8 cellular contexts compared by ENCODE assay signal in the genomic region with DNA sequence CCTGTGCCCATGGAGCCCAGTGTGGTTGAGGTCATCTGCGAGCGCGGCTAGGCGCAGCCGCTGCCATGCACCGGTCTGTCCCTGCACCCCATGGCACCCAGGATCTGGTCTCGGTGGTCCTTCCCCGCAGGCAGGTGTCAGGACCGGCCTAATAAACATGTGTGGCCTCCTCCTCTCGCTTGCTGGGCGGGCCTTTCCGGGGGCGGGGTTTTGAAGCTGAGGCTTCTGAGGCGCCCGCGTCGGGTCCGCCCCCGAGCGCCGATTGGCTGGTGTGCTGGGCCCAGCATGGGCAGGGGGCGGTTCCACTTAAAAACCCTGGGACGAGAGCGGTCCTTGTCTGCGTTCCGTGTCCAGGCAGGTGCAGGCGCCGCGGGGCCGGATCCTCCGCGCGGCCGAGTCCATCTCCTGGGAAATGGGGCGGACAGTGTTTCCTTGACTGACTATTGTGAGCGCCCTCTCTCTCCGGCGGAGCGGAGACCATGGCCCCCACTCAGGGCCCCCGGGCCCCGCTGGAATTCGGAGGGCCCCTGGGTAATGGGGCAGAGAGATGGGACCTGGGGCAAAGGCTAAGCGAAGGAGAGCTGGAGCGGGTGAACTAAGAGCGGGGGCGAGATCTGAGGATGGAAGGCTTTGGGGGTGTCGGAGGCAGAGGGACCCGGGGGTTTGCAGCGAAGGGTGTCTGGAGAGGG. TPM values are rescaled to one million over a fixed set of nuclear protein-coding genes. Genes with fewer than 3 reads are reported as not detected.
DNase-seq lines count a peak whose midpoint lies in the region; ATAC-seq, FAIRE-seq and TF ChIP-seq lines count a peak whose summit lies in the region.

A gene (plus strand): TSS at position 336 of the 689 bp plus-strand sequence. CDS start 144 bp downstream, at position 480.

- peaks cover 47% of the 10 kb centered on the region for H3K4me1 Mint-ChIP-seq in activated CD8-positive, alpha-beta memory T cell treated with anti-CD3 and anti-CD28 coated beads, Interleukin-2, amount 10 ng/mL, durations not matched to agents 7 days and 5 days

- TF ChIP-seq POLR2A in H1 (IDR thresholded peaks at IDR 0.05; ENCODE audit: control extremely low read depth in 1 of 2, low read depth in 2 of 2, low read length in 2 of 2), result peak in 1 of 2 experiments; percentile 91; a peak in 2 of 3 replicates

- H3K79me2 ChIP-seq in H1 (ENCODE audit: control insufficient read depth in 1 of 2, insufficient read depth in 2 of 2, low read length in 2 of 2), result peaks cover 0 to 6% of the 10 kb centered on the region in 2 experiments; a peak in 1 of 4 replicates

- H3K14ac ChIP-seq in H1 (ENCODE audit: insufficient read length), result no peak within 1 kb of the TSS
- peak within 1 kb of the TSS in 1 of 2 experiments; percentile 64 for H3K14ac ChIP-seq in mesenchymal stem cell (ENCODE audit: low read length in 2 of 2)

- H4K20me1 ChIP-seq in BLaER1, result peaks cover 34% of the 10 kb centered on the region
- H4K20me1 ChIP-seq in H1 (replicated peaks in 1 of 2; ENCODE audit: control insufficient read depth in 1 of 2, insufficient read depth in 2 of 2, low read length in 2 of 2), result peaks cover 0 to 23% of the 10 kb centered on the region in 2 experiments

- 0 out of 2 replicates have a peak within 1 kb of the TSS, but pooled peaks have one; percentile 93 for H2BK20ac ChIP-seq in H1 (ENCODE audit: low read length)

- H2AK5ac ChIP-seq in H1 (ENCODE audit: low read depth, low read length) (peak within 1 kb of the TSS; percentile 45; the same call in 1 of the 2 replicates), mesenchymal stem cell (ENCODE audit: low read length, severe bottlenecking) (peak within 1 kb of the TSS; percentile 27)

- peak within 1 kb of the TSS; percentile 100 for H3K4me2 ChIP-seq in BLaER1
- peak within 1 kb of the TSS; percentile 71 to 95 for H3K4me2 ChIP-seq in H1 (ENCODE audit: insufficient read depth in 1 of 2, low read depth in 2 of 2, low read length in 2 of 2)
- peak within 1 kb of the TSS; percentile 92 for H3K4me2 ChIP-seq in mesenchymal stem cell (ENCODE audit: low read length, poor library complexity, severe bottlenecking)

- H3K4ac ChIP-seq in H1 (replicated peaks; ENCODE audit: insufficient read length, low read depth, low read length) (no peak within 1 kb of the TSS), mesenchymal stem cell (ENCODE audit: low read depth in 1 of 2, low read length in 2 of 2) (peak within 1 kb of the TSS in 1 of 2 experiments; percentile 76)

- H2BK5ac ChIP-seq in H1 (ENCODE audit: low read depth, low read length), result peak within 1 kb of the TSS; percentile 88; the same call in 1 of the 2 replicates
- H2BK5ac ChIP-seq in mesenchymal stem cell (ENCODE audit: low read depth, low read length, poor library complexity, severe bottlenecking), result peak within 1 kb of the TSS; percentile 48

- H3K23ac ChIP-seq in H1 (ENCODE audit: insufficient read length) (no peak within 1 kb of the TSS), mesenchymal stem cell (ENCODE audit: low read length in 2 of 2) (no peak within 1 kb of the TSS)

- no peak within 1 kb of the TSS; the same call in 1 of the 2 replicates for H2BK15ac ChIP-seq in H1 (ENCODE audit: low read length)
- no peak within 1 kb of the TSS for H2BK15ac ChIP-seq in mesenchymal stem cell (ENCODE audit: low read depth, poor library complexity, severe bottlenecking)

- DNase-seq in HT-29 (ENCODE audit: low spot score), result peak; percentile 98
- peak; percentile 89 for DNase-seq in NOMO-1 treated with DMSO at 0.1 percent for 48 hours (lab: John Stamatoyannopoulos, UW; ENCODE audit: unreplicated experiment)
- DNase-seq in activated CD8-positive, alpha-beta memory T cell treated with anti-CD3 and anti-CD28 coated beads, Interleukin-2, amount 10 ng/mL, durations not matched to agents 7 days and 5 days, result peak; percentile 97
- DNase-seq in H1 (ENCODE audit: low read depth in 1 of 2, low spot score in 2 of 2), result peak; percentile 85 to 95
- DNase-seq in mesenchymal stem cell, result peak; percentile 94
- DNase-seq in stimulated activated CD8-positive, alpha-beta memory T cell treated with anti-CD3 and anti-CD28 coated beads, Interleukin-12 subunit alpha, Interleukin-12 subunit beta, amount 100 ng/mL, for 24 hours (ENCODE audit: extremely low read depth), result peak; percentile 83

- peak within 1 kb of the TSS; percentile 71 for H3K18ac ChIP-seq in H1 (ENCODE audit: extremely low read depth, low read length)
- H3K18ac ChIP-seq in mesenchymal stem cell (ENCODE audit: low read depth in 1 of 2, low read length in 2 of 2), result peak within 1 kb of the TSS; percentile 9 to 81

- H4K91ac ChIP-seq in H1 (replicated peaks; ENCODE audit: insufficient read length, low read length) (peak within 1 kb of the TSS; percentile 72), mesenchymal stem cell (ENCODE audit: low read length) (peak within 1 kb of the TSS; percentile 56)

- no peak for TF ChIP-seq EP300 in H1 (IDR thresholded peaks at IDR 0.05; ENCODE audit: borderline replicate concordance in 1 of 2, low read depth in 2 of 2, low read length in 2 of 2)

- peak within 1 kb of the TSS; percentile 68; the same call in 1 of the 2 replicates for H2BK12ac ChIP-seq in H1 (ENCODE audit: low read depth, low read length)
- H2BK12ac ChIP-seq in mesenchymal stem cell (ENCODE audit: low read length in 2 of 2), result peak within 1 kb of the TSS in 1 of 2 experiments; percentile 47

- H3K9me3 ChIP-seq in BLaER1 (no peaks in the 10 kb centered on the region), H1 (ENCODE audit: insufficient read depth in 2 of 2, low read depth in 1 of 2, low read length in 1 of 2) (no peaks in the 10 kb centered on the region), mesenchymal stem cell (ENCODE audit: control insufficient read depth, low read length) (no peaks in the 10 kb centered on the region)

- H3K79me1 ChIP-seq in H1 (ENCODE audit: low read depth, low read length), result peaks cover 8% of the 10 kb centered on the region
- H3K79me1 ChIP-seq in mesenchymal stem cell (replicated peaks; ENCODE audit: low read length, poor library complexity, severe bottlenecking), result peaks cover 44% of the 10 kb centered on the region

- H2BK120ac ChIP-seq in H1 (replicated peaks; ENCODE audit: low read depth, low read length) (no peak within 1 kb of the TSS), mesenchymal stem cell (ENCODE audit: low read depth, low read length) (no peak within 1 kb of the TSS)

- no peaks in the 10 kb centered on the region for H3K9me3 Mint-ChIP-seq in activated CD8-positive, alpha-beta memory T cell treated with anti-CD3 and anti-CD28 coated beads, Interleukin-2, amount 10 ng/mL, durations not matched to agents 7 days and 5 days (ENCODE audit: low read depth)

- 12% methylated on average over 35 of the region's 49 CpGs; no CpG with 5 or more reads in 1 of the 2 experiments for WGBS in H1 (ENCODE audit: extremely low coverage in 1 of 2, insufficient coverage in 1 of 2, insufficient read length in 1 of 2, insufficient replicate concordance in 2 of 2, low coverage in 1 of 2, low lambda C conversion rate in 2 of 2, missing lambda C conversion rate in 1 of 2), 2 experiments
- WGBS in mesenchymal stem cell, result 12% methylated on average over 49 of the region's 49 CpGs

- TF ChIP-seq CTCF in H1 (IDR thresholded peaks at IDR 0.05; ENCODE audit: control extremely low read depth in 1 of 3, insufficient read depth in 1 of 3, low read depth in 1 of 3, low read length in 3 of 3), result no peak

- peak; percentile 62 for ATAC-seq in GM19372 (IDR thresholded peaks at IDR 0.05; ENCODE audit: low read depth, unreplicated experiment)
- peak; percentile 83 for ATAC-seq in activated CD8-positive, alpha-beta memory T cell treated with anti-CD3 and anti-CD28 coated beads, Interleukin-2, amount 10 ng/mL, durations not matched to agents 7 days and 5 days

- peak within 1 kb of the TSS; percentile 78 for H4K5ac ChIP-seq in H1 (ENCODE audit: insufficient read length, low read depth, low read length)

- peaks cover 52% of the 10 kb centered on the region for H3K4me1 ChIP-seq in BLaER1
- peaks cover 2 to 24% (median 17%) of the 10 kb centered on the region in 4 experiments for H3K4me1 ChIP-seq in H1 (replicated peaks in 1 of 4; ENCODE audit: control insufficient read depth in 3 of 4, insufficient read depth in 4 of 4, low read length in 3 of 4)
- peaks cover 46% of the 10 kb centered on the region for H3K4me1 ChIP-seq in mesenchymal stem cell (ENCODE audit: control insufficient read depth, insufficient read depth, low read depth, low read length)

- H4K8ac ChIP-seq in H1 (ENCODE audit: extremely low read depth, insufficient read depth, low read length) (peak within 1 kb of the TSS; percentile 47), mesenchymal stem cell (ENCODE audit: low read length) (peak within 1 kb of the TSS; percentile 69)

- peak within 1 kb of the TSS; percentile 85 for H3K27ac Mint-ChIP-seq in activated CD8-positive, alpha-beta memory T cell treated with anti-CD3 and anti-CD28 coated beads, Interleukin-2, amount 10 ng/mL, durations not matched to agents 7 days and 5 days

- CTCF ChIA-PET in activated CD8-positive, alpha-beta memory T cell treated with anti-CD3 and anti-CD28 coated beads, Interleukin-2, amount 10 ng/mL, durations not matched to agents 7 days and 5 days (lab: Charles Lee), result interaction anchor here (0.6 to 5.4 kb wide), 24 partner anchors 9 to 503 kb away, joined by 3 to 114 read pairs (median 6); a partner anchor contains a TSS
- CTCF ChIA-PET in H1 (lab: Charles Lee; ENCODE audit: partially characterized antibody), result interaction anchor here (0.5 to 7.9 kb wide), 36 partner anchors 9 to 450 kb away, joined by 3 to 85 read pairs (median 5); a partner anchor contains a TSS

- POLR2A ChIA-PET in H1 (lab: Charles Lee; ENCODE audit: partially characterized antibody), result interaction anchor here (0.7 to 17.4 kb wide), 35 partner anchors 9 to 701 kb away, joined by 3 to 305 read pairs (median 4); a partner anchor contains a TSS

- no peaks in the 10 kb centered on the region for H3K27me3 Mint-ChIP-seq in activated CD8-positive, alpha-beta memory T cell treated with anti-CD3 and anti-CD28 coated beads, Interleukin-2, amount 10 ng/mL, durations not matched to agents 7 days and 5 days

- H3K4me3 ChIP-seq in BLaER1, result peak within 1 kb of the TSS; percentile 74
- peak within 1 kb of the TSS; percentile 76 to 90 (median 85) for H3K4me3 ChIP-seq in H1 (ENCODE audit: extremely low read depth in 1 of 4, insufficient read depth in 2 of 4, low read depth in 3 of 4, low read length in 4 of 4)
- peak within 1 kb of the TSS; percentile 59 to 71 for H3K4me3 ChIP-seq in mesenchymal stem cell (ENCODE audit: insufficient read depth in 1 of 2, low read depth in 1 of 2, low read length in 2 of 2)

- H2AFZ ChIP-seq in H1 (ENCODE audit: low read length) (no peak within 1 kb of the TSS), mesenchymal stem cell (ENCODE audit: low read depth, low read length) (peak within 1 kb of the TSS; percentile 72)

- no peak within 1 kb of the TSS for H3K56ac ChIP-seq in H1 (replicated peaks; ENCODE audit: insufficient read length, low read depth, low read length)

- H3K27ac ChIP-seq in BLaER1 (peak within 1 kb of the TSS; percentile 85), H1 (ENCODE audit: low read depth, low read length) (peak within 1 kb of the TSS; percentile 42; the same call in 1 of the 2 replicates), mesenchymal stem cell (ENCODE audit: low read length, poor library complexity, severe bottlenecking) (peak within 1 kb of the TSS; percentile 42)

- H3K4me3 Mint-ChIP-seq in activated CD8-positive, alpha-beta memory T cell treated with anti-CD3 and anti-CD28 coated beads, Interleukin-2, amount 10 ng/mL, durations not matched to agents 7 days and 5 days, result peak within 1 kb of the TSS; percentile 80

- H3K27me3 ChIP-seq in BLaER1 (no peaks in the 10 kb centered on the region), H1 (replicated peaks in 1 of 4; ENCODE audit: control insufficient read depth in 3 of 4, extremely low read depth in 1 of 4, insufficient read depth in 3 of 4, low read length in 3 of 4) (no peaks in the 10 kb centered on the region), mesenchymal stem cell (ENCODE audit: control insufficient read depth in 1 of 2, insufficient read depth in 1 of 2, low read length in 2 of 2) (no peaks in the 10 kb centered on the region)

- H3K9ac ChIP-seq in BLaER1 (peak within 1 kb of the TSS; percentile 80), H1 (replicated peaks in 1 of 4; ENCODE audit: extremely low read depth in 1 of 4, low read depth in 3 of 4, low read length in 3 of 4) (peak within 1 kb of the TSS; percentile 54 to 66 (median 58)), mesenchymal stem cell (ENCODE audit: low read length) (peak within 1 kb of the TSS; percentile 77)

- peaks cover 61% of the 10 kb centered on the region for H3K36me3 ChIP-seq in BLaER1
- H3K36me3 ChIP-seq in H1 (ENCODE audit: control insufficient read depth in 2 of 4, insufficient read depth in 4 of 4, low read length in 3 of 4), result peaks cover 0 to 13% (median 3%) of the 10 kb centered on the region in 4 experiments; a peak in 2 of 8 replicates
- H3K36me3 ChIP-seq in mesenchymal stem cell (ENCODE audit: control insufficient read depth in 1 of 2, insufficient read depth in 2 of 2, low read depth in 1 of 2, low read length in 2 of 2), result peaks cover 32 to 63% of the 10 kb centered on the region in 2 experiments

- peaks cover under 1% of the 10 kb centered on the region for H3K36me3 Mint-ChIP-seq in activated CD8-positive, alpha-beta memory T cell treated with anti-CD3 and anti-CD28 coated beads, Interleukin-2, amount 10 ng/mL, durations not matched to agents 7 days and 5 days

- peaks cover 13% of the 10 kb centered on the region; the same call in 1 of the 2 replicates for H3K23me2 ChIP-seq in H1 (ENCODE audit: low read depth, low read length)

- TF ChIP-seq RAD21 in H1 (IDR thresholded peaks at IDR 0.05 in 1 of 2, conservative IDR thresholded peaks at IDR 0.05 in 1 of 2; ENCODE audit: low read depth in 2 of 2, low read length in 2 of 2), result no peak

- FAIRE-seq in H1 (lab: Jason Lieb, UNC), result no peak

RNA-seq across cellular contexts. Expression of the gene that starts here (rescaled TPM):
- total RNA-seq in HT-29 (2014; rRNA removed; shearing (Covaris generic)), result 84.4 and 113 TPM in 2 replicates
- total RNA-seq in activated CD8-positive, alpha-beta memory T cell treated with anti-CD3 and anti-CD28 coated beads, Interleukin-2, amount 10 ng/mL, durations not matched to agents 7 days and 5 days, result 10 to 100 TPM; 21.0 to 26.2 TPM
- total RNA-seq in H1 (2021; fragmentation: NEBNext Ultra II Directional; extraction: Animal tissue kit (Norgen Biotek cat#: 25700)), result 40.1 and 42.4 TPM in 2 replicates
- 96.0 and 141 TPM in 2 replicates for polyA plus RNA-seq in H1 (2011; rRNA removed)
- polyA plus RNA-seq in H1 (2011; cell fraction: cytosol; rRNA removed), result 91.8 TPM
- polyA plus RNA-seq in H1 (2011; cell fraction: nucleus; rRNA removed), result 166 TPM
- 34.5 to 52.8 TPM (median 48.8 TPM) in 4 replicates for polyA plus RNA-seq in H1 (2012, experiment 1 of 2)
- polyA plus RNA-seq in H1 (2012, experiment 2 of 2), result 89.3 TPM
- polyA plus RNA-seq in H1 (2013, experiment 1 of 2), result 55.6 TPM
- polyA plus RNA-seq in H1 (2013, experiment 2 of 2), result 68.0 TPM
- 71.7 and 87.3 TPM in 2 replicates for polyA minus RNA-seq in H1 (2011; rRNA and poly(A)+ RNA removed)
- 47.7 TPM for polyA minus RNA-seq in H1 (2011; cell fraction: cytosol; rRNA and poly(A)+ RNA removed)
- 73.1 TPM for polyA minus RNA-seq in H1 (2011; cell fraction: nucleus; rRNA and poly(A)+ RNA removed)
- polyA plus RNA-seq in mesenchymal stem cell (2013, experiment 1 of 2), result 37.6 TPM
- 37.2 TPM for polyA plus RNA-seq in mesenchymal stem cell (2013, experiment 2 of 2)

Comparison
In these comparisons a context has a peak if more than half of its experiments do, and no peak if none do; other contexts are left out.
1. Peak in every context shown above with its lines: DNase-seq, ATAC-seq, H3K4me3 ChIP-seq and H3K27ac ChIP-seq.